14 cellular contexts compared by ENCODE assay signal in genomic region chr16:9039208-9039607, GRCh38. TPM values are rescaled to one million over a fixed set of nuclear protein-coding genes. Genes with fewer than 3 reads are reported as not detected.
DNase-seq lines count a peak whose midpoint lies in the region; ATAC-seq and TF ChIP-seq lines count a peak whose summit lies in the region.
"Had no signal": no experiment of that assay in that cellular context is flagged by ENCODE, and none has a peak within 500 bp of the region (broad histone marks: within the 10 kb centered on the region; RNA-seq: fewer than 3 reads in every experiment).

No MANE protein-coding gene starts in this region.

- H3K9me3 Mint-ChIP-seq in WTC11 = peaks cover 4% of the 10 kb centered on the region

- no peak for TF ChIP-seq POLR2A in upper lobe of left lung (IDR thresholded peaks at IDR 0.05)

- 48 to 68% methylated on average over 4 of the region's 4 CpGs for WGBS in upper lobe of left lung, 2 donors

- no peak overlapping the region for H3K27ac ChIP-seq in upper lobe of left lung
- H3K27ac ChIP-seq: C4-2B, gastroesophageal sphincter had no signal

- no peaks in the 10 kb centered on the region for H3K4me1 ChIP-seq in upper lobe of left lung
- H3K4me1 ChIP-seq: gastroesophageal sphincter had no signal

- TF ChIP-seq EP300 in upper lobe of left lung (IDR thresholded peaks at IDR 0.05) = no peak

- no peaks in the 10 kb centered on the region for H3K27me3 Mint-ChIP-seq in WTC11 (ENCODE audit: low read depth)
- H3K27me3 Mint-ChIP-seq: activated naive CD8-positive, alpha-beta T cell treated with anti-CD3 and anti-CD28 coated beads for 36 hours had no signal

- H3K4me3 Mint-ChIP-seq in WTC11 = no peak overlapping the region
- H3K4me3 Mint-ChIP-seq: activated naive CD8-positive, alpha-beta T cell treated with anti-CD3 and anti-CD28 coated beads for 36 hours had no signal

- H3K36me3 ChIP-seq in upper lobe of left lung = no peaks in the 10 kb centered on the region
- H3K36me3 ChIP-seq: gastroesophageal sphincter had no signal

- TF ChIP-seq CTCF in WTC11 (IDR thresholded peaks at IDR 0.05) = no peak
- TF ChIP-seq CTCF in fibroblast of the aortic adventitia (IDR thresholded peaks at IDR 0.05; ENCODE audit: insufficient read depth, low read length) = no peak
- TF ChIP-seq CTCF in upper lobe of left lung (IDR thresholded peaks at IDR 0.05) = no peak

- ATAC-seq in WTC11 (peak; percentile 56; the same call in 1 of the 2 replicates), HG02973 (IDR thresholded peaks at IDR 0.05; ENCODE audit: unreplicated experiment) (no peak), upper lobe of left lung (ENCODE audit: low FRiP score in 2 of 2) (no peak)
- ATAC-seq: gastroesophageal sphincter, left colon had no signal

- no peaks in the 10 kb centered on the region for H3K9me3 ChIP-seq in upper lobe of left lung
- H3K9me3 ChIP-seq: gastroesophageal sphincter had no signal

- CTCF ChIA-PET in WTC11 (lab: Charles Lee) = interaction anchor here (0.6 to 1.7 kb wide), 5 partner anchors 10 to 103 kb away, joined by 4 to 6 read pairs (median 4); no protein-coding TSS in a partner anchor

- no peak overlapping the region for H3K27ac Mint-ChIP-seq in WTC11
- H3K27ac Mint-ChIP-seq: activated naive CD8-positive, alpha-beta T cell treated with anti-CD3 and anti-CD28 coated beads for 36 hours had no signal

- no peak overlapping the region for H3K4me3 ChIP-seq in Jurkat, Clone E6-1 (ENCODE audit: low read length)
- no peak overlapping the region for H3K4me3 ChIP-seq in fibroblast of the aortic adventitia (ENCODE audit: low read depth, low read length)
- H3K4me3 ChIP-seq in upper lobe of left lung = no peak overlapping the region
- H3K4me3 ChIP-seq: gastroesophageal sphincter had no signal

- H3K27me3 ChIP-seq in upper lobe of left lung = no peaks in the 10 kb centered on the region
- H3K27me3 ChIP-seq: gastroesophageal sphincter had no signal

- peak; percentile 32 for DNase-seq in ELF-1 (ENCODE audit: low read depth, low spot score)
- peak; percentile 72 for DNase-seq in Jurkat, Clone E6-1 (ENCODE audit: low read depth, low spot score)
- DNase-seq in WTC11 (ENCODE audit: low spot score) = no peak
- peak; percentile 39 for DNase-seq in fibroblast of the aortic adventitia (ENCODE audit: low read depth)
- DNase-seq in stimulated activated CD8-positive, alpha-beta memory T cell treated with anti-CD3 and anti-CD28 coated beads, Interleukin-4, amount 100 ng/mL, for 48 hours = no peak
- DNase-seq in midbrain (lab: John Stamatoyannopoulos, UW) = no peak
- DNase-seq in upper lobe of left lung = no peak
- DNase-seq: activated naive CD8-positive, alpha-beta T cell treated with anti-CD3 and anti-CD28 coated beads for 36 hours; left colon; NCI-H2171; small intestine had no signal

- H3K4me1 Mint-ChIP-seq in WTC11 = no peaks in the 10 kb centered on the region

- peaks cover 2% of the 10 kb centered on the region; the same call in 1 of the 2 replicates for H3K36me3 Mint-ChIP-seq in WTC11
- H3K36me3 Mint-ChIP-seq: activated naive CD8-positive, alpha-beta T cell treated with anti-CD3 and anti-CD28 coated beads for 36 hours had no signal

- POLR2A ChIA-PET in WTC11 (lab: Charles Lee) = no interaction called here

TF ChIP-seq in WTC11, 78 proteins besides CTCF, POLR2A, EP300 and RAD21:
- TF ChIP-seq ZNF423 (CRISPR knock-in tag; IDR thresholded peaks at IDR 0.05) = no peak
- no peak for TF ChIP-seq SMAD4 (CRISPR knock-in tag; IDR thresholded peaks at IDR 0.05)
- TF ChIP-seq ARID4B (CRISPR knock-in tag; IDR thresholded peaks at IDR 0.05; ENCODE audit: borderline replicate concordance) = no peak
- TF ChIP-seq USF1 (CRISPR knock-in tag; IDR thresholded peaks at IDR 0.05) = no peak
- TF ChIP-seq MLX (CRISPR knock-in tag; IDR thresholded peaks at IDR 0.05) = no peak
- TF ChIP-seq FOXP4 (CRISPR knock-in tag; IDR thresholded peaks at IDR 0.05) = no peak
- no peak for TF ChIP-seq ERG (CRISPR knock-in tag; IDR thresholded peaks at IDR 0.05)
- TF ChIP-seq ZBTB21 (CRISPR knock-in tag; IDR thresholded peaks at IDR 0.05; ENCODE audit: borderline replicate concordance) = no peak
- no peak for TF ChIP-seq RORB (CRISPR knock-in tag; IDR thresholded peaks at IDR 0.05)

RNA-seq across cellular contexts. Expression of gene HAPSTR1, which starts 52.2 kb away (rescaled TPM):
- polyA plus RNA-seq in Jurkat, Clone E6-1 (2012; ENCODE audit: insufficient read depth, insufficient read length) = 9.5 TPM
- total RNA-seq in WTC11 (2021) (54.3 to 59.1 TPM (median 56.4 TPM) in 3 replicates), fibroblast of the aortic adventitia (ENCODE audit: low replicate concordance) (77.6 and 86.3 TPM in 2 replicates), upper lobe of left lung (10 to 100 TPM; 37.3 to 62.9 (median 46.0) TPM)

Comparison
In these comparisons a context has a peak if more than half of its experiments do, and no peak if none do; other contexts are left out.
1. DNase-seq: peak in ELF-1 (single experiment), Jurkat, Clone E6-1 (single experiment) and fibroblast of the aortic adventitia (single experiment); none in WTC11 (single experiment), stimulated activated CD8-positive, alpha-beta memory T cell treated with anti-CD3 and anti-CD28 coated beads, Interleukin-4, amount 100 ng/mL, for 48 hours (single experiment), midbrain (single experiment) and upper lobe of left lung (0 of 2).